In the genomic region with DNA sequence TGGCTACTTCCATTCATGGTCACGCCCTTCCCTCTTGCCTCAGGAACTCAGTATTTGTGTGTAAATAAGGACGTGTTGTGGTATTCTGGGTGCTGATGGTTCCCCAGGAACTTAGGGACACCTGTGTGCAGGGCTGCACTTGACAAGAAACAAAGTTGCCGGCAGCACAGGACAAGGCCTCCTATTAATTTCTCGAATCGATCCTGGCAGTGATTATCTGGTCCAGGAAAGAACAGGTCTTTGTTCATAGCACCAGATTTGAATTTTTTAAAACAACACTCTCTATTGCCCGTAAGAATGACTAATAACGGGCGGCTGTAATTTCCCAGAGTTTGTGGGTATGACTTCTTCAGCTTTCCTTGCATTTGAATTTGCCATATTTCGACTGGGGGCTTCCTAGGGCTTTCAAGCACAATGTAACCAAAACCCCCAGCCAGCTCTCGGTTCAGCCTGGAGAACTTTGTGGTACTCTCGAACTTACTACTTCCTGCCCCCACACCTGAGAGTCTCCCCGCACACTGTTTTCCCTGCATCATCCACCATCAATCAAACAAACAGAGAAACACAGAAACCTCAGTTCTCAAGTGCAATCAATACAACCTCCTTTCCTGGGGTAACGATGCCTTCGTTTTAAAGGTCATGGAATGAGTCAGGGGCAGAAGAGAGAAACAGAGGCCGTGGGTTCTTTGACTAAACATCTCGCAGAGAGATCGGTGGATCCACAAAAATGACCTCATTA, we compare ENCODE assay signal across 9 cellular contexts.
DNase-seq lines count a peak whose midpoint lies in the region; ATAC-seq, FAIRE-seq and TF ChIP-seq lines count a peak whose summit lies in the region.
"Had no signal": no experiment of that assay in that cellular context is flagged by ENCODE, and none has a peak within 500 bp of the region (broad histone marks: within the 10 kb centered on the region; RNA-seq: fewer than 3 reads in every experiment).

No MANE protein-coding gene starts in this region.

- TF ChIP-seq POLR2A in GM12891 (IDR thresholded peaks at IDR 0.05; ENCODE audit: low read depth, low read length) (no peak), esophagus squamous epithelium (IDR thresholded peaks at IDR 0.05) (no peak)

- H3K27me3 ChIP-seq in psoas muscle (ENCODE audit: insufficient read depth in 3 of 3, low read length in 2 of 3) (no peaks in the 10 kb centered on the region), esophagus squamous epithelium (no peaks in the 10 kb centered on the region)

- H3K4me1 ChIP-seq in psoas muscle, result no peaks in the 10 kb centered on the region
- H3K4me1 ChIP-seq in esophagus squamous epithelium, result peaks cover 0 to 12% (median 3%) of the 10 kb centered on the region in 3 donors

- intact Hi-C loops in psoas muscle (cut with DNase I) (no loop called here), esophagus squamous epithelium (cut with DNase I) (no loop called here)

- TF ChIP-seq CTCF in psoas muscle (IDR thresholded peaks at IDR 0.05) (no peak), esophagus squamous epithelium (IDR thresholded peaks at IDR 0.05) (no peak)

- FAIRE-seq in GM12891 (lab: Jason Lieb, UNC), result no peak

- H3K36me3 ChIP-seq in psoas muscle (ENCODE audit: insufficient read depth in 1 of 2, low read depth in 1 of 2) (no peaks in the 10 kb centered on the region), esophagus squamous epithelium (no peaks in the 10 kb centered on the region)

- H3K27ac ChIP-seq in psoas muscle (no peak overlapping the region), esophagus squamous epithelium (peak overlapping the region in 1 of 4 donors; percentile 48)

- no peak for DNase-seq in GM12891 (ENCODE audit: insufficient read length, low spot score)
- peak; percentile 70 for DNase-seq in activated CD8-positive, alpha-beta memory T cell treated with anti-CD3 and anti-CD28 coated beads, Interleukin-2, amount 50 U/mL, for 48 hours
- DNase-seq in stimulated activated CD4-positive, alpha-beta T cell treated with anti-CD3 and anti-CD28 coated beads, Interleukin-15, amount 100 ng/mL, for 24 hours, result peak; percentile 82
- no peak for DNase-seq in psoas muscle
- no peak for DNase-seq in NOMO-1 (lab: John Stamatoyannopoulos, UW; ENCODE audit: unreplicated experiment in 2 of 2)
- no peak for DNase-seq in esophagus squamous epithelium (lab: John Stamatoyannopoulos, UW)
- DNase-seq: DMS 273 treated with DMSO at 0.1 percent for 48 hours had no signal

- H3K9me3 ChIP-seq in psoas muscle (no peaks in the 10 kb centered on the region), esophagus squamous epithelium (no peaks in the 10 kb centered on the region)

- H3K4me3 ChIP-seq in psoas muscle (no peak overlapping the region), esophagus squamous epithelium (no peak overlapping the region)

- 87 to 91% (median 90%) methylated on average over 17 of the region's 17 CpGs for WGBS in psoas muscle, 3 donors
- WGBS in esophagus squamous epithelium, 2 donors, result 67 to 78% methylated on average over 17 of the region's 17 CpGs

- ATAC-seq in HG03095 (IDR thresholded peaks at IDR 0.05; ENCODE audit: unreplicated experiment) (peak; percentile 65), psoas muscle (no peak), GM18873 (IDR thresholded peaks at IDR 0.05; ENCODE audit: low FRiP score, unreplicated experiment) (no peak)

TF ChIP-seq in GM12891, 5 proteins besides CTCF, POLR2A, EP300 and RAD21:
- 0 out of 2 replicates have a peak, but pooled peaks have one; percentile 23 for TF ChIP-seq SPI1 (IDR thresholded peaks at IDR 0.05; ENCODE audit: low read depth, low read length)
- TF ChIP-seq PAX5 (IDR thresholded peaks at IDR 0.05; ENCODE audit: insufficient read depth, low read length, severe bottlenecking), result no peak

Comparison
In these comparisons a context has a peak if more than half of its experiments do, and no peak if none do; other contexts are left out.
1. DNase-seq: peak in activated CD8-positive, alpha-beta memory T cell treated with anti-CD3 and anti-CD28 coated beads, Interleukin-2, amount 50 U/mL, for 48 hours (single experiment) and stimulated activated CD4-positive, alpha-beta T cell treated with anti-CD3 and anti-CD28 coated beads, Interleukin-15, amount 100 ng/mL, for 24 hours (single experiment); none in GM12891 (single experiment), psoas muscle (0 of 2), NOMO-1 (0 of 2) and esophagus squamous epithelium (single experiment).